1 cellular context compared by ENCODE assay signal in genomic region chr9:6271508-6272228, GRCh38.
TF ChIP-seq lines count a peak whose summit lies in the region.

No MANE protein-coding gene starts in this region.

TF ChIP-seq in K562, 482 proteins besides CTCF, POLR2A, EP300 and RAD21:
- TF ChIP-seq RBM25 (IDR thresholded peaks at IDR 0.05; ENCODE audit: low read depth, low read length, severe bottlenecking) (peak; percentile 46), L3MBTL2 (IDR thresholded peaks at IDR 0.05) (no peak)
